Comparison of ENCODE assay signal across 1 cellular context in genomic region chr3:52897130-52898109, GRCh38.
TF ChIP-seq lines count a peak whose summit lies in the region.

STIMATE (minus strand) TSS chr3:52897548; CDS start chr3:52897450, 98 bp downstream.

TF ChIP-seq in K562, 482 proteins besides CTCF, POLR2A, EP300 and RAD21 (continued from another document):
- TF ChIP-seq, protein P1, sequence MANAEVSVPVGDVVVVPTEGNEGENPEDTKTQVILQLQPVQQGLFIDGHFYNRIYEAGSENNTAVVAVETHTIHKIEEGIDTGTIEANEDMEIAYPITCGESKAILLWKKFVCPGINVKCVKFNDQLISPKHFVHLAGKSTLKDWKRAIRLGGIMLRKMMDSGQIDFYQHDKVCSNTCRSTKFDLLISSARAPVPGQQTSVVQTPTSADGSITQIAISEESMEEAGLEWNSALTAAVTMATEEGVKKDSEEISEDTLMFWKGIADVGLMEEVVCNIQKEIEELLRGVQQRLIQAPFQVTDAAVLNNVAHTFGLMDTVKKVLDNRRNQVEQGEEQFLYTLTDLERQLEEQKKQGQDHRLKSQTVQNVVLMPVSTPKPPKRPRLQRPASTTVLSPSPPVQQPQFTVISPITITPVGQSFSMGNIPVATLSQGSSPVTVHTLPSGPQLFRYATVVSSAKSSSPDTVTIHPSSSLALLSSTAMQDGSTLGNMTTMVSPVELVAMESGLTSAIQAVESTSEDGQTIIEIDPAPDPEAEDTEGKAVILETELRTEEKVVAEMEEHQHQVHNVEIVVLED (CRISPR knock-in tag; IDR thresholded peaks at IDR 0.05), result peak; percentile 84
- TF ChIP-seq, protein P2, sequence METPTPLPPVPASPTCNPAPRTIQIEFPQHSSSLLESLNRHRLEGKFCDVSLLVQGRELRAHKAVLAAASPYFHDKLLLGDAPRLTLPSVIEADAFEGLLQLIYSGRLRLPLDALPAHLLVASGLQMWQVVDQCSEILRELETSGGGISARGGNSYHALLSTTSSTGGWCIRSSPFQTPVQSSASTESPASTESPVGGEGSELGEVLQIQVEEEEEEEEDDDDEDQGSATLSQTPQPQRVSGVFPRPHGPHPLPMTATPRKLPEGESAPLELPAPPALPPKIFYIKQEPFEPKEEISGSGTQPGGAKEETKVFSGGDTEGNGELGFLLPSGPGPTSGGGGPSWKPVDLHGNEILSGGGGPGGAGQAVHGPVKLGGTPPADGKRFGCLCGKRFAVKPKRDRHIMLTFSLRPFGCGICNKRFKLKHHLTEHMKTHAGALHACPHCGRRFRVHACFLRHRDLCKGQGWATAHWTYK (CRISPR knock-in tag; IDR thresholded peaks at IDR 0.05), result no peak
- TF ChIP-seq SRSF3 (IDR thresholded peaks at IDR 0.05; ENCODE audit: insufficient read depth, low read length), result no peak
- peak; percentile 64; the same call in 1 of the 2 replicates for TF ChIP-seq CTBP1 (IDR thresholded peaks at IDR 0.05; ENCODE audit: borderline replicate concordance)
- TF ChIP-seq SIN3A (IDR thresholded peaks at IDR 0.05; ENCODE audit: borderline replicate concordance in 2 of 2, control insufficient read depth in 1 of 2, low read depth in 2 of 2, low read length in 2 of 2), result peak in 1 of 2 experiments; percentile 12; a peak in 1 of 4 replicates
- TF ChIP-seq MTA3 (IDR thresholded peaks at IDR 0.05; ENCODE audit: borderline replicate concordance), result no peak
- TF ChIP-seq GATAD2B (IDR thresholded peaks at IDR 0.05; ENCODE audit: borderline replicate concordance), result peak; percentile 49; the same call in 1 of the 2 replicates
- TF ChIP-seq THAP12 (CRISPR knock-in tag; IDR thresholded peaks at IDR 0.05), result 0 out of 2 replicates have a peak, but pooled peaks have one; percentile 33
- TF ChIP-seq HNRNPLL (IDR thresholded peaks at IDR 0.05; ENCODE audit: low read depth, low read length, poor library complexity, severe bottlenecking), result peak; percentile 89
- peak; percentile 76 for TF ChIP-seq POLR2G (IDR thresholded peaks at IDR 0.05; ENCODE audit: low read depth, low read length)
- 0 out of 2 replicates have a peak, but pooled peaks have one; percentile 19 for TF ChIP-seq ETS1 (conservative IDR thresholded peaks at IDR 0.05; ENCODE audit: control insufficient read depth, low read depth, low read length)
- TF ChIP-seq HMGN3 (IDR thresholded peaks at IDR 0.05; ENCODE audit: borderline replicate concordance, extremely low read depth, insufficient read length, low read depth, low read length), result peak; percentile 53
- TF ChIP-seq RBBP5 (IDR thresholded peaks at IDR 0.05; ENCODE audit: borderline replicate concordance, insufficient read depth, low read length, poor library complexity, severe bottlenecking), result peak; percentile 55
- peak; percentile 27 for TF ChIP-seq EGR1 (conservative IDR thresholded peaks at IDR 0.05)
- no peak for TF ChIP-seq ATF1 (CRISPR knock-in tag; IDR thresholded peaks at IDR 0.05)
- peak; percentile 48 for TF ChIP-seq ATF1 (tag; IDR thresholded peaks at IDR 0.05)
- TF ChIP-seq KLF10 (CRISPR knock-in tag; IDR thresholded peaks at IDR 0.05), result no peak
- peak; percentile 71; the same call in 1 of the 2 replicates for TF ChIP-seq PHF8 (IDR thresholded peaks at IDR 0.05; ENCODE audit: borderline replicate concordance, low read length)
- TF ChIP-seq XRCC3 (IDR thresholded peaks at IDR 0.05), result no peak
- peak; percentile 50; the same call in 1 of the 2 replicates for TF ChIP-seq L3MBTL2 (IDR thresholded peaks at IDR 0.05)
- no peak for TF ChIP-seq NR2C2 (CRISPR knock-in tag; IDR thresholded peaks at IDR 0.05)
- TF ChIP-seq NR2C2 (tag; IDR thresholded peaks at IDR 0.05), result peak; percentile 28; the same call in 1 of the 2 replicates
- 0 out of 4 replicates have a peak, but pooled peaks of 1 of the 2 experiments have one; percentile 40 for TF ChIP-seq NONO (IDR thresholded peaks at IDR 0.05; ENCODE audit: low read depth in 2 of 2, low read length in 1 of 2)
- TF ChIP-seq CAMTA2 (CRISPR knock-in tag; conservative IDR thresholded peaks at IDR 0.05), result no peak
- no peak for TF ChIP-seq ZNF431 (CRISPR knock-in tag; IDR thresholded peaks at IDR 0.05)
- TF ChIP-seq NRF1 (conservative IDR thresholded peaks at IDR 0.05 in 1 of 2, IDR thresholded peaks at IDR 0.05 in 1 of 2), result peak in 1 of 2 experiments; percentile 65; a peak in 2 of 4 replicates
- peak; percentile 21 to 75; a peak in 3 of 4 replicates for TF ChIP-seq MAZ (CRISPR knock-in tag; conservative IDR thresholded peaks at IDR 0.05 in 1 of 2, IDR thresholded peaks at IDR 0.05 in 1 of 2)
- TF ChIP-seq ZNF766 (CRISPR knock-in tag; conservative IDR thresholded peaks at IDR 0.05), result no peak
- TF ChIP-seq KDM5B (IDR thresholded peaks at IDR 0.05; ENCODE audit: insufficient replicate concordance, low read depth, low read length), result peak; percentile 59
- TF ChIP-seq, protein P3, sequence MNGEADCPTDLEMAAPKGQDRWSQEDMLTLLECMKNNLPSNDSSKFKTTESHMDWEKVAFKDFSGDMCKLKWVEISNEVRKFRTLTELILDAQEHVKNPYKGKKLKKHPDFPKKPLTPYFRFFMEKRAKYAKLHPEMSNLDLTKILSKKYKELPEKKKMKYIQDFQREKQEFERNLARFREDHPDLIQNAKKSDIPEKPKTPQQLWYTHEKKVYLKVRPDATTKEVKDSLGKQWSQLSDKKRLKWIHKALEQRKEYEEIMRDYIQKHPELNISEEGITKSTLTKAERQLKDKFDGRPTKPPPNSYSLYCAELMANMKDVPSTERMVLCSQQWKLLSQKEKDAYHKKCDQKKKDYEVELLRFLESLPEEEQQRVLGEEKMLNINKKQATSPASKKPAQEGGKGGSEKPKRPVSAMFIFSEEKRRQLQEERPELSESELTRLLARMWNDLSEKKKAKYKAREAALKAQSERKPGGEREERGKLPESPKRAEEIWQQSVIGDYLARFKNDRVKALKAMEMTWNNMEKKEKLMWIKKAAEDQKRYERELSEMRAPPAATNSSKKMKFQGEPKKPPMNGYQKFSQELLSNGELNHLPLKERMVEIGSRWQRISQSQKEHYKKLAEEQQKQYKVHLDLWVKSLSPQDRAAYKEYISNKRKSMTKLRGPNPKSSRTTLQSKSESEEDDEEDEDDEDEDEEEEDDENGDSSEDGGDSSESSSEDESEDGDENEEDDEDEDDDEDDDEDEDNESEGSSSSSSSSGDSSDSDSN (IDR thresholded peaks at IDR 0.05; ENCODE audit: borderline replicate concordance in 1 of 2, low read depth in 2 of 2, low read length in 2 of 2), result 0 out of 4 replicates have a peak, but pooled peaks of 1 of the 2 experiments have one; percentile 51
